ENCODE assay signal across 27 cellular contexts in the genomic region with DNA sequence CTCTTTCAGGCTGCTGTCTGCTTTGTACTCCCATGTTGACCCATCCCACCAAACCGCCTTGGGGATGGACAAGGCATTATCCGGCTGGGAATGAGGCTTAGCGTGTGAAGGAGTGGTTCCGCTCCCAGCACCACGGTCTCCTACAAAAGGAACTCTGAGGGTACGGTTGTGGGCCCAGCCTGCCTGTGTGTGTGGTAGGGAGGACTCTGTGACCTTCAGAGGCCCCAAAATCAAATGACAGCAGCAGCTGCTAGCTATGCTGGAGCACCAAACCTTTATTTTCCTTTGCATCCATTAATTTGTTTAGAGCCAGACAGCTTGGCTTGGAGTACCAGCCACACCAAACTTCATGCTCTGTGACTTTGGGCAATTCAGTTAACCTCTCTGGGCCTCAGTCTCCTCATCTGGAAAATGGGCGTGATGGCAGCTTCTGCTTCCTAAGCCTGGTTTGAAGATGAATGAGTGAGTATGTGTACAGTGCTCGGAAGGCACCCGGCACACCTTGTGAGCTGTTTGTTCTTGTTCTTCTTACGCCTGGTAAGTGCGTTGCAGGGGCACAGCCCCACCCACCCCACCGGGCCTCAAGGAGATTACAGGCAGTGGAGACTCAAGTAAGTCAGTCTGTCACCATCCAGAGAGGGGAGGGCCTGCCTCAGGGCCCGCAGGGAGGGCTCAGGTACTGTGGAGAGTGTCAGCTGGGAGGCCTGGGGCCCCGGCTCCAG. TPM values are rescaled to one million over a fixed set of nuclear protein-coding genes. Genes with fewer than 3 reads are reported as not detected.
DNase-seq lines count a peak whose midpoint lies in the region; ATAC-seq and TF ChIP-seq lines count a peak whose summit lies in the region.
"Had no signal": no experiment of that assay in that cellular context is flagged by ENCODE, and none has a peak within 500 bp of the region (broad histone marks: within the 10 kb centered on the region; RNA-seq: fewer than 3 reads in every experiment).

No MANE protein-coding gene starts in this region.

- peak overlapping the region; percentile 81 for H2AFZ ChIP-seq in osteoblast (ENCODE audit: low read length)

- H3K27me3 Mint-ChIP-seq in WTC11 (ENCODE audit: low read depth): peaks cover 5% of the 10 kb centered on the region; the same call in 1 of the 2 replicates
- H3K27me3 Mint-ChIP-seq: activated naive CD8-positive, alpha-beta T cell had no signal

- H3K36me3 Mint-ChIP-seq in WTC11: no peaks in the 10 kb centered on the region
- H3K36me3 Mint-ChIP-seq: activated naive CD8-positive, alpha-beta T cell; CD4-positive, CD25-positive, alpha-beta regulatory T cell; immature natural killer cell; stimulated activated naive B cell treated with anti-CD40 and anti-IgM and Interleukin-4, amounts not matched to agents 10 μg/mL and 1 μg/mL and 100 μg/mL, for 72 hours had no signal

- DNase-seq in WTC11 (ENCODE audit: low spot score): no peak
- DNase-seq in left ventricle myocardium superior: peak; percentile 26
- no peak for DNase-seq in osteoblast (ENCODE audit: insufficient read length, low spot score, missing footprints)
- DNase-seq in uterus: no peak
- no peak for DNase-seq in GM13976 (ENCODE audit: low spot score)
- no peak for DNase-seq in iPS-NIHi11 (ENCODE audit: low spot score)
- DNase-seq: activated CD4-positive, alpha-beta T cell treated with anti-CD3 and anti-CD28 coated beads, Interleukin-2, amount 50 U/mL, for 48 hours; activated CD4-positive, CD25-positive, alpha-beta regulatory T cell; CD4-positive, CD25-positive, alpha-beta regulatory T cell; central memory CD4-positive, alpha-beta T cell; dermis blood vessel endothelial cell; immature natural killer cell; NCI-H1105 treated with DMSO at 0.1 percent for 48 hours; NCI-H2081 treated with DMSO at 0.1 percent for 48 hours; NCI-H446; SHP77 treated with DMSO at 0.1 percent for 48 hours; spleen; stimulated activated CD4-positive, alpha-beta T cell treated with anti-CD3 and anti-CD28 coated beads, Interleukin-4, amount 100 ng/mL, for 1 hour; stimulated activated naive B cell treated with anti-CD40 and anti-IgM and Interleukin-4, amounts not matched to agents 10 μg/mL and 1 μg/mL and 100 μg/mL, for 72 hours; SW 1271; T1000; testis had no signal

- H3K9me3 ChIP-seq in osteoblast (ENCODE audit: low read depth, low read length) (no peaks in the 10 kb centered on the region), uterus (no peaks in the 10 kb centered on the region)
- H3K9me3 ChIP-seq: ascending aorta, spleen, testis had no signal

- intact Hi-C loops in left ventricle myocardium superior (cut with micrococcal nuclease) (no loop called here), uterus (cut with DNase I; ENCODE audit: low total_unique reads) (no loop called here)

- peaks cover 15% of the 10 kb centered on the region for H3K4me1 Mint-ChIP-seq in WTC11
- H3K4me1 Mint-ChIP-seq: CD4-positive, CD25-positive, alpha-beta regulatory T cell; immature natural killer cell; stimulated activated naive B cell treated with anti-CD40 and anti-IgM and Interleukin-4, amounts not matched to agents 10 μg/mL and 1 μg/mL and 100 μg/mL, for 72 hours had no signal

- TF ChIP-seq POLR2A in uterus (IDR thresholded peaks at IDR 0.05): no peak

- POLR2A ChIA-PET in WTC11 (lab: Charles Lee): no interaction called here

- no peaks in the 10 kb centered on the region for H3K27me3 ChIP-seq in osteoblast (ENCODE audit: insufficient read depth, low read length)
- H3K27me3 ChIP-seq in uterus: no peaks in the 10 kb centered on the region
- H3K27me3 ChIP-seq: ascending aorta, testis had no signal

- no peak overlapping the region for H3K27ac ChIP-seq in osteoblast (ENCODE audit: low read depth, low read length)
- H3K27ac ChIP-seq in uterus: peak overlapping the region; percentile 75 to 79
- H3K27ac ChIP-seq: ascending aorta, spleen had no signal

- H3K4me1 ChIP-seq in osteoblast (ENCODE audit: insufficient read depth, low read length) (peaks cover 12% of the 10 kb centered on the region), uterus (peaks cover 0 to 8% of the 10 kb centered on the region in 2 donors)
- H3K4me1 ChIP-seq: ascending aorta had no signal

- no peak overlapping the region for H3K4me3 ChIP-seq in osteoblast (ENCODE audit: insufficient read depth, low read length)
- H3K4me3 ChIP-seq in uterus: no peak overlapping the region
- H3K4me3 ChIP-seq: ascending aorta, spleen, testis had no signal

- TF ChIP-seq CTCF in WTC11 (IDR thresholded peaks at IDR 0.05): no peak
- no peak for TF ChIP-seq CTCF in osteoblast (IDR thresholded peaks at IDR 0.05; ENCODE audit: extremely low read depth, low read depth, low read length)
- TF ChIP-seq CTCF in uterus (IDR thresholded peaks at IDR 0.05): no peak
- no peak for TF ChIP-seq CTCF in GM13976 (IDR thresholded peaks at IDR 0.05; ENCODE audit: borderline replicate concordance, control extremely low read depth, extremely low read depth, insufficient read depth, missing control alignments)

- CTCF ChIA-PET in WTC11 (lab: Charles Lee): interaction anchor here (0.6 to 1.6 kb wide), 2 partner anchors 161 to 171 kb away, joined by 6 to 9 read pairs; no protein-coding TSS in a partner anchor

- no peak overlapping the region for H3K4me2 ChIP-seq in osteoblast (ENCODE audit: insufficient read depth, low read length)

- no peaks in the 10 kb centered on the region for H3K36me3 ChIP-seq in osteoblast (ENCODE audit: insufficient read depth, low read length)
- no peaks in the 10 kb centered on the region for H3K36me3 ChIP-seq in uterus
- H3K36me3 ChIP-seq: ascending aorta, spleen had no signal

- H3K9me3 Mint-ChIP-seq in WTC11: no peaks in the 10 kb centered on the region
- H3K9me3 Mint-ChIP-seq: activated T-helper 2 cell treated with anti-CD3 and anti-CD28 coated beads, Interferon-gamma antibody, Interleukin-2, Interleukin-4, amounts not matched to agents 10 μg/mL and 5 μg/mL and 100 μg/mL, durations not matched to agents 14 hours and 24 hours and 36 hours; CD4-positive, CD25-positive, alpha-beta regulatory T cell; immature natural killer cell had no signal

- ATAC-seq in WTC11 (no peak), left ventricle myocardium superior (no peak), HG03442 (IDR thresholded peaks at IDR 0.05; ENCODE audit: unreplicated experiment) (no peak)
- ATAC-seq: stimulated activated naive B cell treated with anti-CD40 and anti-IgM and Interleukin-4, amounts not matched to agents 10 μg/mL and 1 μg/mL and 100 μg/mL, for 72 hours had no signal

- no peaks in the 10 kb centered on the region for H4K20me1 ChIP-seq in osteoblast (ENCODE audit: insufficient read depth, low read length)

- H3K27ac Mint-ChIP-seq in WTC11: no peak overlapping the region
- H3K27ac Mint-ChIP-seq: activated naive CD8-positive, alpha-beta T cell; activated T-helper 2 cell treated with anti-CD3 and anti-CD28 coated beads, Interferon-gamma antibody, Interleukin-2, Interleukin-4, amounts not matched to agents 10 μg/mL and 5 μg/mL and 100 μg/mL, durations not matched to agents 14 hours and 24 hours and 36 hours; CD4-positive, CD25-positive, alpha-beta regulatory T cell; immature natural killer cell; stimulated activated naive B cell treated with anti-CD40 and anti-IgM and Interleukin-4, amounts not matched to agents 10 μg/mL and 1 μg/mL and 100 μg/mL, for 72 hours had no signal

- H3K79me2 ChIP-seq in osteoblast (ENCODE audit: insufficient read depth, low read length): no peaks in the 10 kb centered on the region

- no peak overlapping the region for H3K4me3 Mint-ChIP-seq in WTC11
- H3K4me3 Mint-ChIP-seq: activated naive CD8-positive, alpha-beta T cell; CD4-positive, CD25-positive, alpha-beta regulatory T cell; immature natural killer cell; stimulated activated naive B cell treated with anti-CD40 and anti-IgM and Interleukin-4, amounts not matched to agents 10 μg/mL and 1 μg/mL and 100 μg/mL, for 72 hours had no signal

- in situ Hi-C loops in GM13976 (cut with MboI; ENCODE audit: low sequenced_read_pairs, unreplicated experiment): no loop called here

TF ChIP-seq in WTC11, 78 proteins besides CTCF, POLR2A, EP300 and RAD21:
- no peak for TF ChIP-seq ZBTB21 (CRISPR knock-in tag; IDR thresholded peaks at IDR 0.05; ENCODE audit: borderline replicate concordance)
- peak; percentile 64; the same call in 1 of the 2 replicates for TF ChIP-seq ESRRA (CRISPR knock-in tag; IDR thresholded peaks at IDR 0.05; ENCODE audit: borderline replicate concordance)
TF ChIP-seq in WTC11: peak in this region for 1.

RNA-seq across cellular contexts. Expression of a gene that starts 25.3 kb away (rescaled TPM):
- total RNA-seq in WTC11 (2021) (0.50 to 1.0 TPM (median 0.60 TPM) in 3 replicates), left ventricle myocardium superior (17,299 TPM), osteoblast (0.36 TPM in 1 of 2 replicates, not detected in the other), uterus (1 to 10 TPM in 2 of 4 donors, not detected in 2; 1.8 to 2.5 TPM)
- total RNA-seq: ascending aorta; CD4-positive, CD25-positive, alpha-beta regulatory T cell; dermis blood vessel endothelial cell; MCF 10A had no signal

RNA-seq across cellular contexts. Expression of a gene that starts 51.2 kb away (rescaled TPM):
- total RNA-seq in WTC11 (2021) (2.5 to 3.1 TPM (median 3.0 TPM) in 3 replicates), left ventricle myocardium superior (9.4 TPM), osteoblast (under 0.01 and 0.29 TPM in 2 replicates), uterus (10 to 100 TPM in 1 of 4 donors, 1 to 10 TPM in 1, not detected in 2; 4.9 to 10.7 TPM)
- total RNA-seq: activated T-helper 2 cell treated with anti-CD3 and anti-CD28 coated beads, Interferon-gamma antibody, Interleukin-2, Interleukin-4, amounts not matched to agents 10 μg/mL and 5 μg/mL and 100 μg/mL, durations not matched to agents 14 hours and 24 hours and 36 hours; MCF 10A had no signal

RNA-seq across cellular contexts. Expression of a gene that starts 56.4 kb away (rescaled TPM):
- total RNA-seq in WTC11 (2021) (0.17 to 0.27 TPM (median 0.21 TPM) in 3 replicates), left ventricle myocardium superior (5.2 TPM), osteoblast (40.7 and 51.8 TPM in 2 replicates), uterus (10 to 100 TPM in 2 of 4 donors, 1 to 10 TPM in 2; 5.3 to 19.8 (median 13.0) TPM)

Comparison
In these comparisons a context has a peak if more than half of its experiments do, and no peak if none do; other contexts are left out.
1. RNA of a gene that starts 25.3 kb away (total RNA-seq): 17,299 TPM in left ventricle myocardium superior (single experiment); 1.8 to 2.5 TPM in uterus, 0.50 to 1.0 TPM in WTC11 and 0.36 TPM in osteoblast; every median in the first group is over 1,000 times any median in the second.